In the genomic region with DNA sequence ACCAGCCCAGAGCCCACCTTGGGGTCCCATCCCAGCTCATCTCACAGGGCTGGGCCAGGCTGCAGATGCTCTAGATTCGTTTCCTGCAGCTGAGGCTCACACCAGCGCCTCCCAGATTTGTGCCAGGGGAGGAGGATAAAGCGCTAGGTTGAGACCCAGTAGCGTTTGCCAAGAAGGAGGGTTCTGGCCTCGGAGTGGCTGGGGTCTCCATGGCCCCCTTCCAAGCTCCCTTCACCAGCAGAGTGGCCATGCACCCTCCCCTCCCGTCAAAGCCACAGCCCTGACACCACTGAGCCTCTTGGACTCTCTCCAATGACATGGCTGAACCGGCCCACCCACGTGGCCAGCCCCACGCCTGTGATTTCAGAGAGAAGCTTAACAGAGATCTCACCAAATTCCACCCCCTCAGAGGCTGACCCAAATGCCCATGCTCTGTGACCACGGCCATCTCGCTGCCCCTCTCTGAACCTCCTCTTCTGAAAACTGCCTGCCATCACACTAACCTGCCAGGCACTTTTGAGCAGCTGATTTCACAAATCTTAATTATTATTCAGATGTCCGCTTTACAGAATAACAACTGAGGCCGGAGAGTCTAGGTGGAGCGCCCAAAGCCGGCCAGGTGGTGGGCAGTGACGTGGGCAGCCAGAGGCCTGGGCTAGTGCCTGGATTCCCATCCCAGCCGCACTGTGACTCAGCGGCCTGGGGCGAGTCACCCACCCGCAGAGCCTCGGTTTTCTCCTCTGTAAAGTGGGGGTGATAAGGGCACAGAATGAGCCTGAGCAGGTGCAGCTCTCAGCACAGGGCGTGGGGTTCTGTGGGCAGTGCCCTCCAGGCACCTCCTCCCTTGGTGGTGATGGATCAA, we compare ENCODE assay signal across 1 cellular context.
TF ChIP-seq lines count a peak whose summit lies in the region.

No MANE protein-coding gene starts in this region.

TF ChIP-seq in HepG2, 621 proteins besides CTCF, POLR2A, EP300 and RAD21:
- peak; percentile 92 for TF ChIP-seq ZNF768 (CRISPR knock-in tag; IDR thresholded peaks at IDR 0.05)
- 0 out of 2 replicates have a peak, but pooled peaks have one; percentile 19 for TF ChIP-seq HNRNPL (IDR thresholded peaks at IDR 0.05; ENCODE audit: low read depth, low read length)
- no peak for TF ChIP-seq ZNF180 (CRISPR knock-in tag; IDR thresholded peaks at IDR 0.05; ENCODE audit: borderline replicate concordance, low read depth)
- TF ChIP-seq RAD51 (IDR thresholded peaks at IDR 0.05; ENCODE audit: borderline replicate concordance): no peak
- TF ChIP-seq ZMYM3 (CRISPR knock-in tag; IDR thresholded peaks at IDR 0.05): 0 out of 2 replicates have a peak, but pooled peaks have one; percentile 17
- TF ChIP-seq MYC (CRISPR knock-in tag; IDR thresholded peaks at IDR 0.05; ENCODE audit: borderline replicate concordance): no peak
- peak; percentile 47; the same call in 1 of the 2 replicates for TF ChIP-seq ZNF629 (CRISPR knock-in tag; conservative IDR thresholded peaks at IDR 0.05)
